ENCODE assay signal across 20 cellular contexts in the genomic region with DNA sequence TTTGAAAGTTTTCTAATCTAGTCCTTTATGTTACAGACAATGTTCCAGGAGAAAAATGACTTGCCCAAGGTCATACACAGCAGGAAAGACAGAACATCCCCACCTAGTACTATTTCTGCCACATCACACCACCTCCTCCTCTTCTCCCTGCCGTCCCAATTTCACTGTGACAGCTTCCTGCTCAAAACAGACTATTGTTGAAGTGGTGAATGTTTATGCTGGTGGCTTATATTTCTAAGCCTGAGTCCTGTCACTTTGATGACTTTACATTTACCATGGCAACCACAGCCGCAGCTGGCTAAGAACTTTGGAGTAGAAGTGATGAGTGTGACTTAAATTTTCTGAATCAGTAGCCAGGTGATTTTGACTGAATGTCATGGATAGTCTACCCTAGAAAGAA. TPM values are rescaled to one million over a fixed set of nuclear protein-coding genes. Genes with fewer than 3 reads are reported as not detected.
DNase-seq lines count a peak whose midpoint lies in the region; ATAC-seq and TF ChIP-seq lines count a peak whose summit lies in the region.
"Had no signal": no experiment of that assay in that cellular context is flagged by ENCODE, and none has a peak within 500 bp of the region (broad histone marks: within the 10 kb centered on the region; RNA-seq: fewer than 3 reads in every experiment).

No MANE protein-coding gene starts in this region.

- no peak overlapping the region for H4K91ac ChIP-seq in H9 (ENCODE audit: insufficient read length, low read depth, low read length)

- H3K4me1 ChIP-seq in H9 (ENCODE audit: insufficient read depth, low read length): peaks cover 2% of the 10 kb centered on the region; the same call in 1 of the 2 replicates

- H3K36me3 Mint-ChIP-seq in activated T-cell treated with anti-CD3 and anti-CD28 coated beads, Interleukin-2, amount 50 U/mL, for 72 hours (ENCODE audit: insufficient read depth in 2 of 2): no peaks in the 10 kb centered on the region
- H3K36me3 Mint-ChIP-seq in activated CD4-positive, alpha-beta memory T cell treated with anti-CD3 and anti-CD28 coated beads for 36 hours: no peaks in the 10 kb centered on the region
- H3K36me3 Mint-ChIP-seq in H9 (ENCODE audit: insufficient read depth in 1 of 3, low read depth in 3 of 3): peaks cover 0 to 5% (median 0%) of the 10 kb centered on the region in 3 experiments; a peak in 2 of 7 replicates

- H2AK5ac ChIP-seq in H9 (ENCODE audit: insufficient read length, low read length): no peak overlapping the region

- H3K4me2 ChIP-seq in H9 (ENCODE audit: insufficient read depth, insufficient read length, low read length): no peak overlapping the region

- no peaks in the 10 kb centered on the region for H3K9me3 ChIP-seq in H9 (ENCODE audit: control insufficient read depth, low read depth, low read length)

- H2BK20ac ChIP-seq in H9 (ENCODE audit: low read depth, low read length, poor library complexity, severe bottlenecking): no peak overlapping the region

- H3T11ph ChIP-seq in H9 (ENCODE audit: low read length): no peak overlapping the region

- intact Hi-C loops in activated CD4-positive, alpha-beta memory T cell treated with anti-CD3 and anti-CD28 coated beads for 36 hours (cut with micrococcal nuclease): no loop called here

- no peak overlapping the region for H4K5ac ChIP-seq in H9 (ENCODE audit: insufficient read length, low read depth, low read length)

- H3K23me2 ChIP-seq in H9 (ENCODE audit: insufficient read length, low read depth, low read length, poor library complexity, severe bottlenecking): no peaks in the 10 kb centered on the region

- no peak for TF ChIP-seq CTCF in H9 (conservative IDR thresholded peaks at IDR 0.05)

- no peak overlapping the region for H3K27ac ChIP-seq in H9 (ENCODE audit: insufficient read length, low read depth, low read length)

- no peak overlapping the region for H3K9ac ChIP-seq in H9 (ENCODE audit: extremely low read depth, insufficient read length, low read length)

- no CpG with 5 or more reads among the region's 2 CpGs for WGBS in H9 (ENCODE audit: extremely low coverage, insufficient read length, low lambda C conversion rate)

- no peak overlapping the region for H3K14ac ChIP-seq in H9 (ENCODE audit: insufficient read depth, low read length)

- no peak overlapping the region for H4K8ac ChIP-seq in H9 (replicated peaks; ENCODE audit: insufficient read length, low read depth, low read length)

- DNase-seq in activated T-cell treated with anti-CD3 and anti-CD28 coated beads, Interleukin-2, amount 50 U/mL, for 72 hours: peak in 1 of 2 donors; percentile 25
- DNase-seq in activated T-cell treated with anti-CD3 and anti-CD28 coated beads for 4 hours (no peak), M059J (ENCODE audit: low read depth) (peak; percentile 59), left kidney (ENCODE audit: low read depth, low spot score) (peak; percentile 21), amniotic stem cell (lab: John Stamatoyannopoulos, UW) (no peak), H9 (no peak)
- DNase-seq in activated CD4-positive, alpha-beta memory T cell treated with anti-CD3 and anti-CD28 coated beads for 36 hours: peak; percentile 52
- DNase-seq: COR-L47; H7; IMR-90; NCI-H1417 treated with DMSO at 0.1 percent for 48 hours; NCI-H1930; NCI-H2171 treated with DMSO at 0.1 percent for 48 hours; NCI-H446 treated with DMSO at 0.1 percent for 48 hours; NK-92 treated with Interleukin-12 subunit alpha and Interleukin-12 subunit beta, amount 100 ng/mL, for 24 hours; OCI-M1; SIG-M5 had no signal

- H2BK15ac ChIP-seq in H9 (ENCODE audit: low read depth, low read length): no peak overlapping the region

- H3K4me3 Mint-ChIP-seq in activated T-cell treated with anti-CD3 and anti-CD28 coated beads, Interleukin-2, amount 50 U/mL, for 72 hours: no peak overlapping the region
- H3K4me3 Mint-ChIP-seq in activated CD4-positive, alpha-beta memory T cell treated with anti-CD3 and anti-CD28 coated beads for 36 hours: no peak overlapping the region
- H3K4me3 Mint-ChIP-seq in H9: no peak overlapping the region

- no peak overlapping the region for H3K4ac ChIP-seq in H9 (ENCODE audit: low read depth, low read length)

- H4K20me1 ChIP-seq in H9 (ENCODE audit: control insufficient read depth, insufficient read depth, insufficient read length): no peaks in the 10 kb centered on the region

- H3K79me1 ChIP-seq in H9 (ENCODE audit: insufficient read depth, low read depth, low read length, poor library complexity, severe bottlenecking): no peaks in the 10 kb centered on the region

- peaks cover 30% of the 10 kb centered on the region for H3K27me3 Mint-ChIP-seq in activated T-cell treated with anti-CD3 and anti-CD28 coated beads, Interleukin-2, amount 50 U/mL, for 72 hours (ENCODE audit: low read depth)
- peaks cover 2% of the 10 kb centered on the region for H3K27me3 Mint-ChIP-seq in activated CD4-positive, alpha-beta memory T cell treated with anti-CD3 and anti-CD28 coated beads for 36 hours
- H3K27me3 Mint-ChIP-seq in H9 (ENCODE audit: low read depth): no peaks in the 10 kb centered on the region

- H3K23ac ChIP-seq in H9 (ENCODE audit: insufficient read length, low read depth, low read length): no peak overlapping the region

- H2BK120ac ChIP-seq in H9 (ENCODE audit: low read depth, low read length, poor library complexity, severe bottlenecking): no peak overlapping the region

- H3K4me1 Mint-ChIP-seq in activated T-cell treated with anti-CD3 and anti-CD28 coated beads, Interleukin-2, amount 50 U/mL, for 72 hours (ENCODE audit: low read depth): peaks cover 36% of the 10 kb centered on the region
- peaks cover 21% of the 10 kb centered on the region for H3K4me1 Mint-ChIP-seq in activated CD4-positive, alpha-beta memory T cell treated with anti-CD3 and anti-CD28 coated beads for 36 hours (ENCODE audit: low read depth)
- H3K4me1 Mint-ChIP-seq in H9: peaks cover 34 to 35% of the 10 kb centered on the region in 2 experiments

- ATAC-seq in activated T-cell treated with anti-CD3 and anti-CD28 coated beads, Interleukin-2, amount 50 U/mL, for 72 hours (replicated peaks in 1 of 2): peak; percentile 55 to 77
- no peak for ATAC-seq in HG03135 (IDR thresholded peaks at IDR 0.05; ENCODE audit: unreplicated experiment)

- H3K18ac ChIP-seq in H9 (ENCODE audit: insufficient read length, low read depth, low read length): no peak overlapping the region

- no peak overlapping the region for H2AFZ ChIP-seq in H9 (ENCODE audit: low read length)

- H2BK12ac ChIP-seq in H9 (ENCODE audit: insufficient read length, low read depth, low read length): no peak overlapping the region

- no peak overlapping the region for H3K27ac Mint-ChIP-seq in activated T-cell treated with anti-CD3 and anti-CD28 coated beads, Interleukin-2, amount 50 U/mL, for 72 hours
- no peak overlapping the region for H3K27ac Mint-ChIP-seq in activated CD4-positive, alpha-beta memory T cell treated with anti-CD3 and anti-CD28 coated beads for 36 hours
- no peak overlapping the region for H3K27ac Mint-ChIP-seq in H9

- H3K9me3 Mint-ChIP-seq in activated T-cell treated with anti-CD3 and anti-CD28 coated beads, Interleukin-2, amount 50 U/mL, for 72 hours: no peaks in the 10 kb centered on the region
- H3K9me3 Mint-ChIP-seq in activated CD4-positive, alpha-beta memory T cell treated with anti-CD3 and anti-CD28 coated beads for 36 hours: no peaks in the 10 kb centered on the region
- H3K9me3 Mint-ChIP-seq in H9: no peaks in the 10 kb centered on the region

- H3K27me3 ChIP-seq in H9 (ENCODE audit: insufficient read depth, low read length): no peaks in the 10 kb centered on the region

- POLR2A ChIA-PET in activated CD4-positive, alpha-beta memory T cell treated with anti-CD3 and anti-CD28 coated beads for 36 hours (lab: Charles Lee): no interaction called here

- CTCF ChIA-PET in activated CD4-positive, alpha-beta memory T cell treated with anti-CD3 and anti-CD28 coated beads for 36 hours (lab: Charles Lee): no interaction called here

- no peak overlapping the region for H3K56ac ChIP-seq in H9 (ENCODE audit: insufficient read length, low read depth, low read length)

- H3K79me2 ChIP-seq in H9 (ENCODE audit: insufficient read depth, low read length): no peaks in the 10 kb centered on the region

- no peak overlapping the region for H2BK5ac ChIP-seq in H9 (ENCODE audit: insufficient read length, low read length)

RNA-seq across cellular contexts. Expression of a gene that starts 10.0 kb away (rescaled TPM):
- not detected for total RNA-seq in activated T-cell treated with anti-CD3 and anti-CD28 coated beads, Interleukin-2, amount 50 U/mL, for 72 hours
- 28.8 and 36.1 TPM in 2 replicates for total RNA-seq in M059J (2014; rRNA removed; shearing (Covaris generic))
- total RNA-seq in activated CD4-positive, alpha-beta memory T cell treated with anti-CD3 and anti-CD28 coated beads for 36 hours: not detected
- 0.13 and 0.17 TPM in 2 replicates for total RNA-seq in H9 (2021)

RNA-seq across cellular contexts. Expression of a gene that starts 58.1 kb away (rescaled TPM):
- total RNA-seq in activated T-cell treated with anti-CD3 and anti-CD28 coated beads, Interleukin-2, amount 50 U/mL, for 72 hours: 1 to 10 TPM; 2.8 to 3.5 TPM
- 0.12 and 0.17 TPM in 2 replicates for total RNA-seq in M059J (2014; rRNA removed; shearing (Covaris generic))
- 1 to 10 TPM in 1 of 2 experiments, under 1 TPM in 1; 0.82 to 1.5 TPM for total RNA-seq in activated CD4-positive, alpha-beta memory T cell treated with anti-CD3 and anti-CD28 coated beads for 36 hours
- 0.29 and 0.48 TPM in 2 replicates for total RNA-seq in H9 (2021)
- total RNA-seq: HT-29, IMR-90, RPMI7951 had no signal

Comparison
In these comparisons a context has a peak if more than half of its experiments do, and no peak if none do; other contexts are left out.
1. DNase-seq: peak in M059J (single experiment), activated CD4-positive, alpha-beta memory T cell treated with anti-CD3 and anti-CD28 coated beads for 36 hours (single experiment) and left kidney (single experiment); none in activated T-cell treated with anti-CD3 and anti-CD28 coated beads for 4 hours (single experiment), amniotic stem cell (single experiment) and H9 (single experiment).
2. RNA of a gene that starts 10.0 kb away (total RNA-seq): 28.8 to 36.1 TPM in M059J; 0.13 to 0.17 TPM in H9, not detected in activated T-cell treated with anti-CD3 and anti-CD28 coated beads, Interleukin-2, amount 50 U/mL, for 72 hours and not detected in activated CD4-positive, alpha-beta memory T cell treated with anti-CD3 and anti-CD28 coated beads for 36 hours; every median in the first group is over 10 times any median in the second.